22 cellular contexts compared by ENCODE assay signal in the genomic region with DNA sequence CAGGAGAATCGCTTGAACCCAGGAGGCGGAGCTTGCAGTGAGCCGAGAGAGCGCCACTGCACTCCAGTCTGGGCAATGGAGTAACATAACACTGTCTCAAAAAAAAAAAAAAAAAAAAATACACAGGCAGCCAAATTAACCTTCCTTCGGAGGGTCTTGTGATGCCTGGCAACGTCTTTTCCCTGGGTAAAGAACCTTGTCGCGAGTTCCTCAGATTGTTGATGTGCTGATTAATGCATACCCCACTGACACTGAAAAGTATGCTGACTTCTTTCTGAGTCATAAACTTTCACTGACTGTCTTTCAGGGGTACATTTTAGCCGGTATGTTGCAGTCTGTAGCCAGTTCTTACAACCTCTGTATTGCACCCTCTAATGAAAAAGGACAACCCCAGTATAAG.
DNase-seq lines count a peak whose midpoint lies in the region; ATAC-seq and TF ChIP-seq lines count a peak whose summit lies in the region.
"Had no signal": no experiment of that assay in that cellular context is flagged by ENCODE, and none has a peak within 500 bp of the region (broad histone marks: within the 10 kb centered on the region; RNA-seq: fewer than 3 reads in every experiment).

No MANE protein-coding gene starts in this region.

- no peak overlapping the region for H3K4me2 ChIP-seq in mesendoderm (ENCODE audit: low read length)

- no peak overlapping the region for H3K4ac ChIP-seq in mesendoderm (ENCODE audit: low read depth, low read length)

- H3K27ac ChIP-seq in mesendoderm (ENCODE audit: low read depth, low read length): no peak overlapping the region
- H3K27ac ChIP-seq: cardiac muscle cell, VCaP had no signal

- peaks cover 2% of the 10 kb centered on the region for H3K4me1 ChIP-seq in mesendoderm (ENCODE audit: control insufficient read depth, low read depth, low read length)

- H2BK120ac ChIP-seq in mesendoderm (ENCODE audit: low read depth, low read length): no peak overlapping the region

- H3K79me2 ChIP-seq in mesendoderm (ENCODE audit: control insufficient read depth, insufficient read depth, low read length): no peaks in the 10 kb centered on the region

- H3K79me1 ChIP-seq in mesendoderm (ENCODE audit: low read length): peaks cover 3% of the 10 kb centered on the region

- no peak overlapping the region for H2BK15ac ChIP-seq in mesendoderm (replicated peaks; ENCODE audit: low read depth)

- TF ChIP-seq CTCF in cardiac fibroblast (IDR thresholded peaks at IDR 0.05; ENCODE audit: low read depth, low read length): no peak

- no peak overlapping the region for H4K5ac ChIP-seq in mesendoderm (ENCODE audit: low read length)

- H3K9ac ChIP-seq in mesendoderm (ENCODE audit: low read length): no peak overlapping the region

- no peak overlapping the region for H3K23ac ChIP-seq in mesendoderm (ENCODE audit: low read length)

- H3K18ac ChIP-seq in mesendoderm (ENCODE audit: low read length): no peak overlapping the region

- no peak overlapping the region for H2BK5ac ChIP-seq in mesendoderm (ENCODE audit: low read length)

- WGBS in mesendoderm (ENCODE audit: extremely low coverage, insufficient coverage, low lambda C conversion rate): no CpG with 5 or more reads among the region's 9 CpGs

- no peak overlapping the region for H3K4me3 ChIP-seq in cardiac fibroblast (replicated peaks in 1 of 2; ENCODE audit: low read depth in 2 of 2, low read length in 2 of 2)
- H3K4me3 ChIP-seq in mesendoderm (ENCODE audit: low read length): no peak overlapping the region
- H3K4me3 ChIP-seq: cardiac muscle cell had no signal

- no peak overlapping the region for H4K8ac ChIP-seq in mesendoderm (ENCODE audit: low read depth, low read length)

- H3K27me3 ChIP-seq in mesendoderm (ENCODE audit: insufficient read depth, low read length, poor library complexity): no peaks in the 10 kb centered on the region
- H3K27me3 ChIP-seq: cardiac muscle cell had no signal

- no peaks in the 10 kb centered on the region for H3K36me3 ChIP-seq in mesendoderm (ENCODE audit: control insufficient read depth, insufficient read depth, low read length)
- H3K36me3 ChIP-seq: cardiac muscle cell had no signal

- no peak for ATAC-seq in GM21515 (IDR thresholded peaks at IDR 0.05; ENCODE audit: unreplicated experiment)
- ATAC-seq: activated naive CD8-positive, alpha-beta T cell treated with anti-CD3 and anti-CD28 coated beads, Interleukin-2, amount 50 U/mL, for 24 hours; activated T-helper 17 cell treated with anti-CD3 and anti-CD28 coated beads, Interleukin-2, amount 50 U/mL, for 72 hours; right cardiac atrium had no signal

- in situ Hi-C loops in ACHN (cut with HindIII; ENCODE audit: low pct_ligation_motif_present, low pct_unique_long_range_greater_than_20kb, low sequenced_read_pairs): no loop called here

- no peak overlapping the region for H2AK5ac ChIP-seq in mesendoderm (ENCODE audit: low read length)

- DNase-seq in ACHN (peak; percentile 43), HT1080 (ENCODE audit: low read depth) (peak; percentile 17), cardiac fibroblast (ENCODE audit: low read depth in 2 of 2) (peak; percentile 10 to 45), mesendoderm (peak; percentile 27), NCI-H2081 (lab: John Stamatoyannopoulos, UW) (no peak), NCI-H1436 (lab: John Stamatoyannopoulos, UW) (no peak), OCI-M1 (lab: John Stamatoyannopoulos, UW) (no peak)
- DNase-seq: activated CD4-positive, alpha-beta T cell treated with anti-CD3 and anti-CD28 coated beads, Interleukin-2, amount 10 ng/mL, durations not matched to agents 7 days and 5 days; activated naive CD8-positive, alpha-beta T cell treated with anti-CD3 and anti-CD28 coated beads, Interleukin-2, amount 50 U/mL, for 24 hours; C1 segment of cervical spinal cord; dermis blood vessel endothelial cell; hippocampal formation; NCI-H1092 treated with DMSO at 0.1 percent for 48 hours; NCI-H526; right cardiac atrium; Right ventricle myocardium superior; stimulated activated CD4-positive, alpha-beta T cell treated with anti-CD3 and anti-CD28 coated beads, Interleukin-15, amount 100 ng/mL, for 24 hours; substantia nigra had no signal

- H3K56ac ChIP-seq in mesendoderm (ENCODE audit: low read length): no peak overlapping the region

Comparison
In these comparisons a context has a peak if more than half of its experiments do, and no peak if none do; other contexts are left out.
1. DNase-seq: peak in ACHN (single experiment), HT1080 (single experiment), cardiac fibroblast (2 of 2) and mesendoderm (single experiment); none in NCI-H2081 (0 of 2), NCI-H1436 (single experiment) and OCI-M1 (single experiment).